In genomic region chr2:207660994-207661393, GRCh38 we compare ENCODE assay signal across 31 cellular contexts. TPM values are rescaled to one million over a fixed set of nuclear protein-coding genes. Genes with fewer than 3 reads are reported as not detected.
DNase-seq lines count a peak whose midpoint lies in the region; ATAC-seq, FAIRE-seq and TF ChIP-seq lines count a peak whose summit lies in the region.
"Had no signal": no experiment of that assay in that cellular context is flagged by ENCODE, and none has a peak within 500 bp of the region (broad histone marks: within the 10 kb centered on the region; RNA-seq: fewer than 3 reads in every experiment).

No MANE protein-coding gene starts in this region.

- peaks cover 3% of the 10 kb centered on the region for H3K4me1 Mint-ChIP-seq in astrocyte (ENCODE audit: low read depth, unreplicated experiment)
- H3K4me1 Mint-ChIP-seq: activated naive CD4-positive, alpha-beta T cell treated with anti-CD3 and anti-CD28 coated beads, Interleukin-2, amount 50 U/mL, for 24 hours; naive thymus-derived CD4-positive, alpha-beta T cell had no signal

- H3K27me3 ChIP-seq in astrocyte (ENCODE audit: insufficient read depth, low read length) (no peaks in the 10 kb centered on the region), heart left ventricle (no peaks in the 10 kb centered on the region)
- H3K27me3 ChIP-seq: breast epithelium, gastroesophageal sphincter, MG63, upper lobe of left lung had no signal

- intact Hi-C loops in heart left ventricle (cut with DNase I), result no loop called here

- no peaks in the 10 kb centered on the region for H3K79me2 ChIP-seq in astrocyte (ENCODE audit: insufficient read depth, low read length)

- DNase-seq in HT-29 (ENCODE audit: low spot score) (peak; percentile 16), astrocyte (ENCODE audit: low read depth) (no peak), kidney tubule cell (ENCODE audit: low spot score) (peak; percentile 64), urothelium cell line (ENCODE audit: low spot score) (no peak), NCI-H2227 (lab: John Stamatoyannopoulos, UW; ENCODE audit: unreplicated experiment) (no peak), heart left ventricle (no peak)
- DNase-seq: activated CD8-positive, alpha-beta T cell treated with anti-CD3 and anti-CD28 coated beads for 36 hours; hippocampal formation; KG1; left ventricle myocardium superior; MG63; naive thymus-derived CD4-positive, alpha-beta T cell; NCI-H1417 treated with DMSO at 0.1 percent for 48 hours; NCI-H2081 treated with DMSO at 0.1 percent for 48 hours; NCI-H345; NCI-H748 treated with DMSO at 0.1 percent for 48 hours; occipital lobe; SIG-M5; stimulated activated CD4-positive, alpha-beta T cell treated with anti-CD3 and anti-CD28 coated beads, Interleukin-4, amount 100 ng/mL, for 4 hours; substantia nigra; upper lobe of left lung had no signal

- no peak overlapping the region for H3K4me2 ChIP-seq in astrocyte (ENCODE audit: low read length)

- H3K9me3 Mint-ChIP-seq in astrocyte (ENCODE audit: unreplicated experiment), result no peaks in the 10 kb centered on the region
- H3K9me3 Mint-ChIP-seq: activated CD8-positive, alpha-beta T cell treated with anti-CD3 and anti-CD28 coated beads for 36 hours; activated naive CD4-positive, alpha-beta T cell treated with anti-CD3 and anti-CD28 coated beads, Interleukin-2, amount 50 U/mL, for 24 hours; activated T-helper 2 cell treated with anti-CD3 and anti-CD28 coated beads, Interferon-gamma antibody, Interleukin-2, Interleukin-4, amounts not matched to agents 10 μg/mL and 5 μg/mL and 100 μg/mL, durations not matched to agents 14 hours and 24 hours and 36 hours; mesothelial cell of epicardium; naive thymus-derived CD4-positive, alpha-beta T cell; T-helper 2 cell treated with Interferon-gamma antibody and Interleukin-4, amounts not matched to agents 5 μg/mL and 100 μg/mL, for 36 hours had no signal

- H3K36me3 ChIP-seq in astrocyte (ENCODE audit: insufficient read depth, low read length) (no peaks in the 10 kb centered on the region), heart left ventricle (no peaks in the 10 kb centered on the region)
- H3K36me3 ChIP-seq: breast epithelium, gastroesophageal sphincter, MG63, prostate gland, upper lobe of left lung had no signal

- H3K4me1 ChIP-seq in astrocyte (ENCODE audit: insufficient read depth, low read length) (no peaks in the 10 kb centered on the region), heart left ventricle (no peaks in the 10 kb centered on the region)
- H3K4me1 ChIP-seq: breast epithelium, gastroesophageal sphincter, prostate gland, upper lobe of left lung had no signal

- peak overlapping the region; percentile 9 for H2AFZ ChIP-seq in astrocyte (ENCODE audit: low read depth, low read length)

- no peak for FAIRE-seq in astrocyte (lab: Jason Lieb, UNC)
- FAIRE-seq in urothelium cell line (lab: Jason Lieb, UNC), result peak; percentile 35
- FAIRE-seq: RCC 7860 had no signal

- no peak for TF ChIP-seq POLR2A in heart left ventricle (IDR thresholded peaks at IDR 0.05)

- no peak overlapping the region for H3K4me3 Mint-ChIP-seq in astrocyte (ENCODE audit: unreplicated experiment)
- H3K4me3 Mint-ChIP-seq: activated CD8-positive, alpha-beta T cell treated with anti-CD3 and anti-CD28 coated beads for 36 hours; activated naive CD4-positive, alpha-beta T cell treated with anti-CD3 and anti-CD28 coated beads, Interleukin-2, amount 50 U/mL, for 24 hours; mesothelial cell of epicardium; naive thymus-derived CD4-positive, alpha-beta T cell; T-helper 2 cell treated with Interferon-gamma antibody and Interleukin-4, amounts not matched to agents 5 μg/mL and 100 μg/mL, for 36 hours had no signal

- H3K36me3 Mint-ChIP-seq in astrocyte (ENCODE audit: low read depth, unreplicated experiment), result no peaks in the 10 kb centered on the region
- H3K36me3 Mint-ChIP-seq: activated naive CD4-positive, alpha-beta T cell treated with anti-CD3 and anti-CD28 coated beads, Interleukin-2, amount 50 U/mL, for 24 hours; mesothelial cell of epicardium; naive thymus-derived CD4-positive, alpha-beta T cell had no signal

- WGBS in heart left ventricle, 4 donors, result 68 to 79% (median 71%) methylated on average over 7 of the region's 7 CpGs

- H3K27ac ChIP-seq in astrocyte (ENCODE audit: low read depth, low read length), result no peak overlapping the region
- H3K27ac ChIP-seq in heart left ventricle, result no peak overlapping the region
- H3K27ac ChIP-seq: breast epithelium, C4-2B, gastroesophageal sphincter, prostate gland, upper lobe of left lung had no signal

- H3K27ac Mint-ChIP-seq in astrocyte (ENCODE audit: unreplicated experiment), result no peak overlapping the region
- H3K27ac Mint-ChIP-seq: activated CD8-positive, alpha-beta T cell treated with anti-CD3 and anti-CD28 coated beads for 36 hours; activated naive CD4-positive, alpha-beta T cell treated with anti-CD3 and anti-CD28 coated beads, Interleukin-2, amount 50 U/mL, for 24 hours; activated T-helper 2 cell treated with anti-CD3 and anti-CD28 coated beads, Interferon-gamma antibody, Interleukin-2, Interleukin-4, amounts not matched to agents 10 μg/mL and 5 μg/mL and 100 μg/mL, durations not matched to agents 14 hours and 24 hours and 36 hours; mesothelial cell of epicardium; naive thymus-derived CD4-positive, alpha-beta T cell; T-helper 2 cell treated with Interferon-gamma antibody and Interleukin-4, amounts not matched to agents 5 μg/mL and 100 μg/mL, for 36 hours had no signal

- H3K27me3 Mint-ChIP-seq in astrocyte (ENCODE audit: low read depth, unreplicated experiment), result no peaks in the 10 kb centered on the region
- H3K27me3 Mint-ChIP-seq: activated CD8-positive, alpha-beta T cell treated with anti-CD3 and anti-CD28 coated beads for 36 hours; activated naive CD4-positive, alpha-beta T cell treated with anti-CD3 and anti-CD28 coated beads, Interleukin-2, amount 50 U/mL, for 24 hours; naive thymus-derived CD4-positive, alpha-beta T cell had no signal

- ATAC-seq in HG03571 (IDR thresholded peaks at IDR 0.05; ENCODE audit: unreplicated experiment) (no peak), heart left ventricle (no peak)
- ATAC-seq: activated CD8-positive, alpha-beta T cell treated with anti-CD3 and anti-CD28 coated beads for 36 hours; gastroesophageal sphincter; left ventricle myocardium superior; naive thymus-derived CD4-positive, alpha-beta T cell had no signal

- H3K9me3 ChIP-seq in astrocyte (ENCODE audit: insufficient read depth, low read depth, low read length), result no peaks in the 10 kb centered on the region
- H3K9me3 ChIP-seq in heart left ventricle, result no peaks in the 10 kb centered on the region
- H3K9me3 ChIP-seq: breast epithelium, gastroesophageal sphincter, MG63, prostate gland, upper lobe of left lung had no signal

- no peak overlapping the region for H3K9ac ChIP-seq in astrocyte (ENCODE audit: low read length)

- H3K4me3 ChIP-seq in astrocyte (ENCODE audit: insufficient read depth, low read depth, low read length) (no peak overlapping the region), heart left ventricle (no peak overlapping the region)
- H3K4me3 ChIP-seq: breast epithelium, gastroesophageal sphincter, MG63, prostate gland, upper lobe of left lung had no signal

- H4K20me1 ChIP-seq in astrocyte (ENCODE audit: insufficient read depth, low read length), result no peaks in the 10 kb centered on the region

- TF ChIP-seq CTCF in astrocyte (IDR thresholded peaks at IDR 0.05; ENCODE audit: insufficient read depth, low read depth, low read length) (no peak), heart left ventricle (IDR thresholded peaks at IDR 0.05) (no peak)

RNA-seq across cellular contexts. Expression of gene METTL21A, which starts 35.8 kb away (rescaled TPM):
- 40.9 and 61.7 TPM in 2 replicates for total RNA-seq in HT-29 (2014; rRNA removed; shearing (Covaris generic))
- total RNA-seq in astrocyte, result 16.1 and 16.8 TPM in 2 replicates
- 10 to 100 TPM; 10.2 to 27.6 (median 14.6) TPM for total RNA-seq in heart left ventricle
- 10 to 100 TPM; 13.3 to 27.4 TPM for polyA plus RNA-seq in heart left ventricle

RNA-seq across cellular contexts. Expression of gene CCNYL1, which starts 50.4 kb away (rescaled TPM):
- 3.2 and 4.7 TPM in 2 replicates for total RNA-seq in HT-29 (2014; rRNA removed; shearing (Covaris generic))
- total RNA-seq in astrocyte, result 26.2 and 35.2 TPM in 2 replicates
- 10 to 100 TPM in 5 of 9 donors, 1 to 10 TPM in 4; 4.5 to 17.5 (median 10.9) TPM for total RNA-seq in heart left ventricle
- polyA plus RNA-seq in heart left ventricle, result 10 to 100 TPM in 1 of 2 donors, 1 to 10 TPM in 1; 3.9 to 11.1 TPM

Comparison
In these comparisons a context has a peak if more than half of its experiments do, and no peak if none do; other contexts are left out.
1. DNase-seq: peak in HT-29 (single experiment) and kidney tubule cell (single experiment); none in astrocyte (single experiment), urothelium cell line (single experiment), NCI-H2227 (single experiment) and heart left ventricle (0 of 5).